11 cellular contexts compared by ENCODE assay signal in the genomic region with DNA sequence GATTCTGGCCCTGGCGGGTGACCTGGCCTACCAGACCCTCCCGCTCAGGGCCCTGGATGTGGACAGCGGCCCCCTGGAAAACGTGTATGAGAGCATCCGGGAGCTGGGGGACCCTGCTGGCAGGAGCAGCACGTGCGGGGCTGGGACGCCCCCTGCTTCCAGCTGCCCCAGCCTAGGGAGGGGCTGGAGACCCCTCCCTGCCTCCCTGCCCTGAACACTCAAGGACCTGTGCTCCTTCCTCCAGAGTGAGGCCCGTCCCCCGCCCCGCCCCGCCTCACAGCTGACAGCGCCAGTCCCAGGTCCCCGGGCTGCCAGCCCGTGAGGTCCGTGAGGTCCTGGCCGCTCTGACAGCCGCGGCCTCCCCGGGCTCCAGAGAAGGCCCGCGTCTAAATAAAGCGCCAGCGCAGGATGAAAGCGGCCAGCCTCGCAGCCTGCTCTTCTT. TPM values are rescaled to one million over a fixed set of nuclear protein-coding genes. Genes with fewer than 3 reads are reported as not detected.
DNase-seq lines count a peak whose midpoint lies in the region; ATAC-seq, FAIRE-seq and TF ChIP-seq lines count a peak whose summit lies in the region.
"Had no signal": no experiment of that assay in that cellular context is flagged by ENCODE, and none has a peak within 500 bp of the region (broad histone marks: within the 10 kb centered on the region; RNA-seq: fewer than 3 reads in every experiment).

No MANE protein-coding gene starts in this region.

- H3K4me3 Mint-ChIP-seq in neural crest cell = no peak overlapping the region
- no peak overlapping the region for H3K4me3 Mint-ChIP-seq in osteocyte (ENCODE audit: unreplicated experiment)

- peak; percentile 8 for ATAC-seq in esophagus mucosa

- FAIRE-seq in GM19239 (lab: Jason Lieb, UNC) = no peak
- FAIRE-seq: A204.1 had no signal

- H3K4me1 Mint-ChIP-seq in neural crest cell (no peaks in the 10 kb centered on the region), osteocyte (ENCODE audit: unreplicated experiment) (no peaks in the 10 kb centered on the region)
- H3K4me1 Mint-ChIP-seq: nephron had no signal

- H3K27ac Mint-ChIP-seq in neural crest cell (ENCODE audit: unreplicated experiment) (no peak overlapping the region), osteocyte (ENCODE audit: unreplicated experiment) (no peak overlapping the region)
- H3K27ac Mint-ChIP-seq: nephron had no signal

- peaks cover 8% of the 10 kb centered on the region for H3K36me3 Mint-ChIP-seq in neural crest cell (ENCODE audit: low read depth)
- H3K36me3 Mint-ChIP-seq in osteocyte (ENCODE audit: unreplicated experiment) = peaks cover 5% of the 10 kb centered on the region

- H3K27me3 Mint-ChIP-seq in neural crest cell (ENCODE audit: low read depth) = peaks cover 9% of the 10 kb centered on the region
- no peaks in the 10 kb centered on the region for H3K27me3 Mint-ChIP-seq in osteocyte (ENCODE audit: unreplicated experiment)

- H3K4me3 ChIP-seq in WERI-Rb-1 (ENCODE audit: low read depth, low read length) = peak overlapping the region; percentile 43

- H3K9me3 ChIP-seq in WERI-Rb-1 (ENCODE audit: severe bottlenecking) = no peaks in the 10 kb centered on the region

- H3K27ac ChIP-seq in WERI-Rb-1 = peak overlapping the region; percentile 59
- H3K27ac ChIP-seq: SJSA1 had no signal

- peak; percentile 80 for DNase-seq in DMS 273 (lab: John Stamatoyannopoulos, UW; ENCODE audit: unreplicated experiment)
- DNase-seq in DMS 273 treated with DMSO at 0.1 percent for 48 hours (lab: John Stamatoyannopoulos, UW) = no peak
- peak; percentile 41 for DNase-seq in WERI-Rb-1
- DNase-seq in neural crest cell (ENCODE audit: low read depth, low spot score) = peak; percentile 45
- DNase-seq in activated CD4-positive, CD25-positive, alpha-beta regulatory T cell (lab: John Stamatoyannopoulos, UW) = no peak
- no peak for DNase-seq in osteocyte (ENCODE audit: extremely low spot score, unreplicated experiment)
- no peak for DNase-seq in GM19239 (ENCODE audit: insufficient read length, low spot score)

- peaks cover 35% of the 10 kb centered on the region for H3K36me3 ChIP-seq in WERI-Rb-1

- no peak for TF ChIP-seq CTCF in WERI-Rb-1 (IDR thresholded peaks at IDR 0.05; ENCODE audit: low read depth, low read length)
- TF ChIP-seq CTCF in neural crest cell (conservative IDR thresholded peaks at IDR 0.05) = no peak
- no peak for TF ChIP-seq CTCF in osteocyte (IDR thresholded peaks at IDR 0.05)

- H3K27me3 ChIP-seq in WERI-Rb-1 (ENCODE audit: insufficient read depth, low read depth, severe bottlenecking) = no peaks in the 10 kb centered on the region
- H3K27me3 ChIP-seq: SJSA1 had no signal

- H3K9me3 Mint-ChIP-seq in neural crest cell = no peaks in the 10 kb centered on the region
- no peaks in the 10 kb centered on the region for H3K9me3 Mint-ChIP-seq in osteocyte (ENCODE audit: unreplicated experiment)
- H3K9me3 Mint-ChIP-seq: nephron had no signal

RNA-seq across cellular contexts. Expression of gene SLC2A4RG, which starts 0.9 kb away (rescaled TPM):
- total RNA-seq in esophagus mucosa (60.9 TPM), neural crest cell (73.3 and 79.1 TPM in 2 replicates), osteocyte (74.8 and 80.7 TPM in 2 replicates)

RNA-seq across cellular contexts. Expression of gene LIME1, which starts 2.2 kb away (rescaled TPM):
- total RNA-seq in esophagus mucosa (5.1 TPM), neural crest cell (16.5 and 17.6 TPM in 2 replicates), osteocyte (9.4 and 12.5 TPM in 2 replicates)

RNA-seq across cellular contexts. Expression of gene ZGPAT, which starts 30.9 kb away (rescaled TPM):
- total RNA-seq in esophagus mucosa = 11.1 TPM
- total RNA-seq in neural crest cell = 31.3 and 32.1 TPM in 2 replicates
- total RNA-seq in osteocyte = 24.3 and 28.0 TPM in 2 replicates

RNA-seq across cellular contexts. Expression of gene ARFRP1, which starts 30.9 kb away (rescaled TPM):
- 31.1 TPM for total RNA-seq in esophagus mucosa
- total RNA-seq in neural crest cell = 41.0 and 42.1 TPM in 2 replicates
- total RNA-seq in osteocyte = 46.1 and 46.7 TPM in 2 replicates

RNA-seq across cellular contexts. Expression of gene TNFRSF6B, which starts 42.3 kb away (rescaled TPM):
- 4.5 TPM for total RNA-seq in esophagus mucosa
- not detected in 2 replicates for total RNA-seq in neural crest cell
- total RNA-seq in osteocyte = 0.84 and 2.3 TPM in 2 replicates

Comparison
In these comparisons a context has a peak if more than half of its experiments do, and no peak if none do; other contexts are left out.
1. DNase-seq: peak in DMS 273 (single experiment), WERI-Rb-1 (single experiment) and neural crest cell (single experiment); none in DMS 273 treated with DMSO at 0.1 percent for 48 hours (single experiment), activated CD4-positive, CD25-positive, alpha-beta regulatory T cell (0 of 4), osteocyte (single experiment) and GM19239 (single experiment).